1 cellular context compared by ENCODE assay signal in the genomic region with DNA sequence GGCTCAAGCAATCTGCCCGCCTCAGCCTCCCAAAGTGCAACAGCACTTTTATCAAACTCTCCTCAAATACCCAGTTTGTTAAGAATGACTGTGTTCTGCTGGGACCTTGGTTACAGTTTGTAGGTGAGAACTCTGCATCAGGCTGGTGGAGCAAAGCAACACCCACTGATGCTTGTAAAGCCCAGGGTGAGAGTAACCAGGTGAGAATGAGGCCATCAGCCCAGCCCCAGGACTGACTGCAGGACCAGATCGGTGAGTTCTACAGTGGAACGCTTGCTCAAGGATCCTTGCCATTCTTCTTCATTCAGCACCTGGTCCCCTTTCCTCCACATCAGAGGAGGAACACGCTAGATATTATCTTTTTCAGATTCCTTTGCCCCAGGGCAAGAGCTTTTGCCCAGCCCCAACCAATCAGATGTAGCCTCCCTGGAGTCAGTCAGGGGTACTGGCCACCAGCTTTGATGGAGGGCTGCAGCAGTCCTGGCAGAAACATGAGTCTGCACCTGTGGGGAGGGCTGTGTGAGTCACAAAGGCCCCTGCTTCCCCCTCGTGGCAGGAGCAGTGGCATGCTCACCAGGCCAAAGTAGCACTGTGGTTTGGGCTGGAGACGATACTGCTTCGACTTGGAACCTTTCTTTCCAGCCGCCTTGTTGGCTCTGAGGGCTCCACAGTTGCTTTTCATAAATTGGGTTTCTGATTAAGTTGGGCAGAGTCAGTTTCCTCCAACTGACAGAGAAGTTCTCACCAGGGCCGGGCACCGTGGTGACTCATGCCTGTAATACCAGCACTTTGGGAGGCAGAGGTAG.
TF ChIP-seq lines count a peak whose summit lies in the region.

No MANE protein-coding gene starts in this region.

TF ChIP-seq in HepG2, 621 proteins besides CTCF, POLR2A, EP300 and RAD21 (continued from another document and continues in another):
- TF ChIP-seq ZBTB10 (CRISPR knock-in tag; IDR thresholded peaks at IDR 0.05; ENCODE audit: borderline replicate concordance), result no peak
- peak; percentile 59; the same call in 1 of the 2 replicates for TF ChIP-seq ATF2 (CRISPR knock-in tag; IDR thresholded peaks at IDR 0.05)
- TF ChIP-seq ZNF614 (CRISPR knock-in tag; IDR thresholded peaks at IDR 0.05; ENCODE audit: borderline replicate concordance), result peak; percentile 68; the same call in 1 of the 2 replicates
- TF ChIP-seq NFKBIZ (CRISPR knock-in tag; IDR thresholded peaks at IDR 0.05), result no peak
- no peak for TF ChIP-seq KIAA2018 (CRISPR knock-in tag; IDR thresholded peaks at IDR 0.05; ENCODE audit: borderline replicate concordance)
- TF ChIP-seq ZNF564 (CRISPR knock-in tag; IDR thresholded peaks at IDR 0.05), result no peak
- no peak for TF ChIP-seq FLYWCH1 (CRISPR knock-in tag; IDR thresholded peaks at IDR 0.05)
- TF ChIP-seq SP140L (CRISPR knock-in tag; IDR thresholded peaks at IDR 0.05; ENCODE audit: borderline replicate concordance), result no peak
- TF ChIP-seq POLR2AphosphoS2 (IDR thresholded peaks at IDR 0.05; ENCODE audit: low read depth, low read length), result no peak
- TF ChIP-seq, protein P1, sequence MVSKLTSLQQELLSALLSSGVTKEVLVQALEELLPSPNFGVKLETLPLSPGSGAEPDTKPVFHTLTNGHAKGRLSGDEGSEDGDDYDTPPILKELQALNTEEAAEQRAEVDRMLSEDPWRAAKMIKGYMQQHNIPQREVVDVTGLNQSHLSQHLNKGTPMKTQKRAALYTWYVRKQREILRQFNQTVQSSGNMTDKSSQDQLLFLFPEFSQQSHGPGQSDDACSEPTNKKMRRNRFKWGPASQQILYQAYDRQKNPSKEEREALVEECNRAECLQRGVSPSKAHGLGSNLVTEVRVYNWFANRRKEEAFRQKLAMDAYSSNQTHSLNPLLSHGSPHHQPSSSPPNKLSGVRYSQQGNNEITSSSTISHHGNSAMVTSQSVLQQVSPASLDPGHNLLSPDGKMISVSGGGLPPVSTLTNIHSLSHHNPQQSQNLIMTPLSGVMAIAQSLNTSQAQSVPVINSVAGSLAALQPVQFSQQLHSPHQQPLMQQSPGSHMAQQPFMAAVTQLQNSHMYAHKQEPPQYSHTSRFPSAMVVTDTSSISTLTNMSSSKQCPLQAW (CRISPR knock-in tag; IDR thresholded peaks at IDR 0.05), result 0 out of 2 replicates have a peak, but pooled peaks have one; percentile 51
- 0 out of 2 replicates have a peak, but pooled peaks have one; percentile 24 for TF ChIP-seq MAZ (IDR thresholded peaks at IDR 0.05; ENCODE audit: borderline replicate concordance, low read depth, low read length)
- TF ChIP-seq MAZ (CRISPR knock-in tag; IDR thresholded peaks at IDR 0.05; ENCODE audit: low read depth), result no peak
- TF ChIP-seq PPARG (CRISPR knock-in tag; conservative IDR thresholded peaks at IDR 0.05), result no peak
- TF ChIP-seq GFI1 (CRISPR knock-in tag; IDR thresholded peaks at IDR 0.05; ENCODE audit: borderline replicate concordance), result no peak
- TF ChIP-seq HNF4G (IDR thresholded peaks at IDR 0.05; ENCODE audit: borderline replicate concordance, low read depth, low read length), result no peak
- no peak for TF ChIP-seq HNF4G (CRISPR knock-in tag; IDR thresholded peaks at IDR 0.05; ENCODE audit: borderline replicate concordance, low read depth)
- no peak for TF ChIP-seq PRMT3 (CRISPR knock-in tag; IDR thresholded peaks at IDR 0.05; ENCODE audit: borderline replicate concordance, low read depth)
- TF ChIP-seq ZNF335 (CRISPR knock-in tag; IDR thresholded peaks at IDR 0.05), result 0 out of 2 replicates have a peak, but pooled peaks have one; percentile 78
- TF ChIP-seq ZNF414 (CRISPR knock-in tag; IDR thresholded peaks at IDR 0.05), result no peak
- TF ChIP-seq ZNF331 (CRISPR knock-in tag; IDR thresholded peaks at IDR 0.05), result peak; percentile 56; the same call in 1 of the 2 replicates
- TF ChIP-seq, protein P2, sequence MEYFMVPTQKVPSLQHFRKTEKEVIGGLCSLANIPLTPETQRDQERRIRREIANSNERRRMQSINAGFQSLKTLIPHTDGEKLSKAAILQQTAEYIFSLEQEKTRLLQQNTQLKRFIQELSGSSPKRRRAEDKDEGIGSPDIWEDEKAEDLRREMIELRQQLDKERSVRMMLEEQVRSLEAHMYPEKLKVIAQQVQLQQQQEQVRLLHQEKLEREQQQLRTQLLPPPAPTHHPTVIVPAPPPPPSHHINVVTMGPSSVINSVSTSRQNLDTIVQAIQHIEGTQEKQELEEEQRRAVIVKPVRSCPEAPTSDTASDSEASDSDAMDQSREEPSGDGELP (IDR thresholded peaks at IDR 0.05; ENCODE audit: borderline replicate concordance, low read depth), result no peak
- 0 out of 2 replicates have a peak, but pooled peaks have one; percentile 15 for TF ChIP-seq ZNF362 (CRISPR knock-in tag; IDR thresholded peaks at IDR 0.05; ENCODE audit: borderline replicate concordance)
- TF ChIP-seq ZNF772 (CRISPR knock-in tag; IDR thresholded peaks at IDR 0.05), result no peak
- TF ChIP-seq ZNF563 (CRISPR knock-in tag; IDR thresholded peaks at IDR 0.05), result no peak
- no peak for TF ChIP-seq GTF3A (CRISPR knock-in tag; conservative IDR thresholded peaks at IDR 0.05)
- TF ChIP-seq ZBTB7A (CRISPR knock-in tag; IDR thresholded peaks at IDR 0.05), result peak; percentile 18; the same call in 1 of the 2 replicates
- no peak for TF ChIP-seq DNMT1 (CRISPR knock-in tag; IDR thresholded peaks at IDR 0.05)
- TF ChIP-seq ZNF484 (CRISPR knock-in tag; IDR thresholded peaks at IDR 0.05; ENCODE audit: borderline replicate concordance, low read depth), result no peak
- TF ChIP-seq ZNF354B (CRISPR knock-in tag; IDR thresholded peaks at IDR 0.05), result no peak
- no peak for TF ChIP-seq PAXIP1 (CRISPR knock-in tag; conservative IDR thresholded peaks at IDR 0.05)
- TF ChIP-seq HNRNPL (IDR thresholded peaks at IDR 0.05; ENCODE audit: low read depth, low read length), result no peak
- no peak for TF ChIP-seq MBD4 (IDR thresholded peaks at IDR 0.05; ENCODE audit: borderline replicate concordance, low read length)
